In the genomic region with DNA sequence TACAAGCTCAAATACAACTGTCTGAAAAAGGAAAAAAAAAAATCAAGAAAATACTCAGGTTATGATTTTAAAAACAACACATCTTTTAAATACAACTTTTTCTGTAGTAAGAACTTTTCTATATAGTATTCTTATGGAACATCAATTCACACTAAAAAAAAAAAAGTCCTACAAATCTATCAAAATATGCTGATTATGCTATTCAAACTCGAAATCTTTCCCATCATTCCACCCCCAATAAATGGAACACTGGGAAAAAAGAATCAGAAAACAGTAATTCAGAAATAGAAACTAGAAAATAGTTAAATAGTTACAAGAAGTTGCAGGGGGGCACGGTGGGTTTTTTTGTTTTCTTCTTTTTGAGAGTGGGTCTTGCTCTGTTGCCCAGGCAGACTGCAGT, we compare ENCODE assay signal across 17 cellular contexts.
DNase-seq lines count a peak whose midpoint lies in the region; ATAC-seq and TF ChIP-seq lines count a peak whose summit lies in the region.
"Had no signal": no experiment of that assay in that cellular context is flagged by ENCODE, and none has a peak within 500 bp of the region (broad histone marks: within the 10 kb centered on the region; RNA-seq: fewer than 3 reads in every experiment).

No MANE protein-coding gene starts in this region.

- no peaks in the 10 kb centered on the region for H3K9me3 Mint-ChIP-seq in activated naive CD4-positive, alpha-beta T cell treated with anti-CD3 and anti-CD28 coated beads, Interleukin-2, amount 50 U/mL, for 24 hours
- no peaks in the 10 kb centered on the region for H3K9me3 Mint-ChIP-seq in effector memory CD8-positive, alpha-beta T cell
- no peaks in the 10 kb centered on the region for H3K9me3 Mint-ChIP-seq in stimulated activated naive B cell treated with anti-CD40 and anti-IgM and Interleukin-4, amounts not matched to agents 10 μg/mL and 1 μg/mL and 100 μg/mL, for 72 hours
- H3K9me3 Mint-ChIP-seq in naive thymus-derived CD4-positive, alpha-beta T cell, result no peaks in the 10 kb centered on the region
- H3K9me3 Mint-ChIP-seq: CD4-positive, alpha-beta T cell; GM23338; HFFc6 had no signal

- no CpG with 5 or more reads among the region's 2 CpGs for WGBS in IMR-90 (ENCODE audit: extremely low coverage in 2 of 2, insufficient read length in 1 of 2), 2 experiments

- dilution Hi-C loops in IMR-90 (cut with HindIII; ENCODE audit: low sequenced_read_pairs, unreplicated experiment), result no loop called here

- no peak overlapping the region for H4K5ac ChIP-seq in IMR-90 (ENCODE audit: low read depth, low read length)

- H3K4me2 ChIP-seq in IMR-90 (ENCODE audit: low read depth, low read length), result no peak overlapping the region
- H3K4me2 ChIP-seq: GM23338 had no signal

- no peak overlapping the region for H3K14ac ChIP-seq in IMR-90 (replicated peaks; ENCODE audit: low read depth, low read length)

- H3K18ac ChIP-seq in IMR-90 (ENCODE audit: low read depth, low read length), result no peak overlapping the region

- H3K4me1 ChIP-seq in IMR-90 (ENCODE audit: control insufficient read depth, insufficient read depth, low read length), result no peaks in the 10 kb centered on the region
- no peaks in the 10 kb centered on the region for H3K4me1 ChIP-seq in naive thymus-derived CD4-positive, alpha-beta T cell (ENCODE audit: control insufficient read depth in 2 of 2, insufficient read depth in 2 of 2, low read length in 2 of 2)

- no peak overlapping the region for H2AFZ ChIP-seq in IMR-90 (replicated peaks; ENCODE audit: low read length, poor library complexity)
- H2AFZ ChIP-seq: GM23338 had no signal

- H2BK5ac ChIP-seq in IMR-90 (ENCODE audit: low read depth, low read length, poor library complexity, severe bottlenecking), result no peak overlapping the region

- H3K36me3 Mint-ChIP-seq in activated naive CD4-positive, alpha-beta T cell treated with anti-CD3 and anti-CD28 coated beads, Interleukin-2, amount 50 U/mL, for 24 hours, result peaks cover 15% of the 10 kb centered on the region
- H3K36me3 Mint-ChIP-seq in effector memory CD8-positive, alpha-beta T cell (ENCODE audit: insufficient read depth), result peaks cover 72% of the 10 kb centered on the region
- H3K36me3 Mint-ChIP-seq in stimulated activated naive B cell treated with anti-CD40 and anti-IgM and Interleukin-4, amounts not matched to agents 10 μg/mL and 1 μg/mL and 100 μg/mL, for 72 hours, result peaks cover 28 to 34% of the 10 kb centered on the region in 2 donors
- peaks cover 7 to 27% (median 17%) of the 10 kb centered on the region in 5 donors for H3K36me3 Mint-ChIP-seq in naive thymus-derived CD4-positive, alpha-beta T cell

- H3K27ac Mint-ChIP-seq in activated naive CD4-positive, alpha-beta T cell treated with anti-CD3 and anti-CD28 coated beads, Interleukin-2, amount 50 U/mL, for 24 hours, result peak overlapping the region; percentile 17
- peak overlapping the region; percentile 41 to 85 for H3K27ac Mint-ChIP-seq in effector memory CD8-positive, alpha-beta T cell
- peak overlapping the region; percentile 51 for H3K27ac Mint-ChIP-seq in stimulated activated naive B cell treated with anti-CD40 and anti-IgM and Interleukin-4, amounts not matched to agents 10 μg/mL and 1 μg/mL and 100 μg/mL, for 72 hours
- H3K27ac Mint-ChIP-seq in naive thymus-derived CD4-positive, alpha-beta T cell, result peak overlapping the region in 2 of 9 donors; percentile 14 to 47
- H3K27ac Mint-ChIP-seq: CD4-positive, alpha-beta T cell; GM23338; HFFc6 had no signal

- H3K9me1 ChIP-seq in IMR-90 (ENCODE audit: insufficient read depth, low read length), result no peaks in the 10 kb centered on the region

- H3K9ac ChIP-seq in IMR-90 (ENCODE audit: low read depth, low read length), result no peak overlapping the region

- TF ChIP-seq POLR2A in IMR-90 (IDR thresholded peaks at IDR 0.05; ENCODE audit: low read depth, low read length), result no peak

- no peak overlapping the region for H4K8ac ChIP-seq in IMR-90 (ENCODE audit: low read depth in 2 of 2, low read length in 2 of 2)

- peaks cover 7 to 33% of the 10 kb centered on the region in 2 experiments; a peak in 2 of 4 replicates for H3K79me1 ChIP-seq in IMR-90 (ENCODE audit: low read depth in 1 of 2, low read length in 2 of 2)

- POLR2A ChIA-PET in IMR-90 (lab: Charles Lee; ENCODE audit: unreplicated experiment), result interaction anchor here (0.6 kb wide), 1 partner anchor 306 kb away, joined by 4 read pairs; the partner anchor contains the start of gene CCDC89
- POLR2A ChIA-PET in naive thymus-derived CD4-positive, alpha-beta T cell (lab: Charles Lee), result interaction anchor here (0.5 kb wide), 1 partner anchor 38 kb away, joined by 4 read pairs; no protein-coding TSS in a partner anchor

- H3K27ac ChIP-seq in IMR-90 (ENCODE audit: insufficient read depth, low read length), result no peak overlapping the region
- H3K27ac ChIP-seq in naive thymus-derived CD4-positive, alpha-beta T cell (ENCODE audit: low read depth, low read length), result no peak overlapping the region
- H3K27ac ChIP-seq: C4-2B had no signal

- CTCF ChIA-PET in IMR-90 (lab: Yijun Ruan, JAX), result no interaction called here
- CTCF ChIA-PET in naive thymus-derived CD4-positive, alpha-beta T cell (lab: Charles Lee), result no interaction called here

- TF ChIP-seq RAD21 in IMR-90 (IDR thresholded peaks at IDR 0.05; ENCODE audit: low read length), result no peak

- no peaks in the 10 kb centered on the region for H3K27me3 Mint-ChIP-seq in activated naive CD4-positive, alpha-beta T cell treated with anti-CD3 and anti-CD28 coated beads, Interleukin-2, amount 50 U/mL, for 24 hours
- no peaks in the 10 kb centered on the region for H3K27me3 Mint-ChIP-seq in effector memory CD8-positive, alpha-beta T cell
- no peaks in the 10 kb centered on the region for H3K27me3 Mint-ChIP-seq in stimulated activated naive B cell treated with anti-CD40 and anti-IgM and Interleukin-4, amounts not matched to agents 10 μg/mL and 1 μg/mL and 100 μg/mL, for 72 hours
- H3K27me3 Mint-ChIP-seq in naive thymus-derived CD4-positive, alpha-beta T cell, result no peaks in the 10 kb centered on the region
- H3K27me3 Mint-ChIP-seq: CD4-positive, alpha-beta T cell had no signal

- H2BK120ac ChIP-seq in IMR-90 (ENCODE audit: low read depth, low read length), result no peak overlapping the region

- no peak overlapping the region for H2AK5ac ChIP-seq in IMR-90 (ENCODE audit: low read depth, low read length)

- H3K4ac ChIP-seq in IMR-90 (ENCODE audit: low read depth, low read length), result no peak overlapping the region

- H3K56ac ChIP-seq in IMR-90 (ENCODE audit: extremely low read depth, insufficient read depth, low read length), result no peak overlapping the region

- no peak overlapping the region for H2AK9ac ChIP-seq in IMR-90 (replicated peaks; ENCODE audit: low read depth, low read length, poor library complexity)

- no peak overlapping the region for H3K4me3 Mint-ChIP-seq in activated naive CD4-positive, alpha-beta T cell treated with anti-CD3 and anti-CD28 coated beads, Interleukin-2, amount 50 U/mL, for 24 hours
- no peak overlapping the region for H3K4me3 Mint-ChIP-seq in effector memory CD8-positive, alpha-beta T cell
- no peak overlapping the region for H3K4me3 Mint-ChIP-seq in stimulated activated naive B cell treated with anti-CD40 and anti-IgM and Interleukin-4, amounts not matched to agents 10 μg/mL and 1 μg/mL and 100 μg/mL, for 72 hours
- H3K4me3 Mint-ChIP-seq in naive thymus-derived CD4-positive, alpha-beta T cell, result no peak overlapping the region
- H3K4me3 Mint-ChIP-seq: CD4-positive, alpha-beta T cell; GM23338; HFFc6 had no signal

- H3K27me3 ChIP-seq in IMR-90 (ENCODE audit: control insufficient read depth, insufficient read depth, low read length), result no peaks in the 10 kb centered on the region
- no peaks in the 10 kb centered on the region for H3K27me3 ChIP-seq in naive thymus-derived CD4-positive, alpha-beta T cell (ENCODE audit: control insufficient read depth in 2 of 2, insufficient read depth in 2 of 2, low read length in 2 of 2)

- 0 out of 2 replicates have a peak, but pooled peaks cover 5% of the 10 kb centered on the region for H4K20me1 ChIP-seq in IMR-90 (ENCODE audit: insufficient read depth, low read length)

- no peak overlapping the region for H4K91ac ChIP-seq in IMR-90 (ENCODE audit: insufficient read depth, low read depth, low read length)

- no peak for ATAC-seq in IMR-90 (ENCODE audit: low read depth)
- ATAC-seq in effector memory CD8-positive, alpha-beta T cell (replicated peaks), result no peak
- no peak for ATAC-seq in stimulated activated naive B cell treated with anti-CD40 and anti-IgM and Interleukin-4, amounts not matched to agents 10 μg/mL and 1 μg/mL and 100 μg/mL, for 72 hours (replicated peaks)
- ATAC-seq in naive thymus-derived CD4-positive, alpha-beta T cell, result no peak
- ATAC-seq: GM23338, HCT116 had no signal

- intact Hi-C loops in IMR-90 (cut with micrococcal nuclease), result no loop called here
- intact Hi-C loops in naive thymus-derived CD4-positive, alpha-beta T cell (cut with micrococcal nuclease), result no loop called here

- no peak for DNase-seq in activated naive CD4-positive, alpha-beta T cell treated with Interleukin-2 at 50 U/mL for 16 hours
- no peak for DNase-seq in IMR-90
- DNase-seq in effector memory CD8-positive, alpha-beta T cell, result no peak
- DNase-seq in stimulated activated naive B cell treated with anti-CD40 and anti-IgM and Interleukin-4, amounts not matched to agents 10 μg/mL and 1 μg/mL and 100 μg/mL, for 72 hours, result no peak
- no peak for DNase-seq in NCI-H524 (lab: John Stamatoyannopoulos, UW)
- DNase-seq in naive thymus-derived CD4-positive, alpha-beta T cell, result no peak
- DNase-seq: 8988T; ACHN; CD4-positive, alpha-beta T cell; DMS153; DMS79; GDM1; HFFc6 had no signal

- BruUV-seq in IMR-90 (replicated peaks; lab: Mats Ljungman, UMichigan), result no TSS peak

- H3K4me1 Mint-ChIP-seq in activated naive CD4-positive, alpha-beta T cell treated with anti-CD3 and anti-CD28 coated beads, Interleukin-2, amount 50 U/mL, for 24 hours, result peaks cover 28% of the 10 kb centered on the region
- H3K4me1 Mint-ChIP-seq in effector memory CD8-positive, alpha-beta T cell (ENCODE audit: low read depth in 2 of 2), result peaks cover 12 to 31% of the 10 kb centered on the region in 2 donors
- peaks cover 4 to 9% of the 10 kb centered on the region in 2 donors for H3K4me1 Mint-ChIP-seq in stimulated activated naive B cell treated with anti-CD40 and anti-IgM and Interleukin-4, amounts not matched to agents 10 μg/mL and 1 μg/mL and 100 μg/mL, for 72 hours
- peaks cover 0 to 23% (median 15%) of the 10 kb centered on the region in 7 donors for H3K4me1 Mint-ChIP-seq in naive thymus-derived CD4-positive, alpha-beta T cell
- H3K4me1 Mint-ChIP-seq: GM23338 had no signal

- in situ Hi-C loops in IMR-90 (cut with MboI; ENCODE audit: low sequenced_read_pairs), result no loop called here

- H3K23ac ChIP-seq in IMR-90 (ENCODE audit: low read depth, low read length), result no peak overlapping the region

- no peak overlapping the region for H2BK20ac ChIP-seq in IMR-90 (ENCODE audit: low read depth, low read length)

- H3K4me3 ChIP-seq in IMR-90 (ENCODE audit: insufficient read depth, low read depth, low read length), result no peak overlapping the region
- H3K4me3 ChIP-seq in naive thymus-derived CD4-positive, alpha-beta T cell (ENCODE audit: low read length), result no peak overlapping the region
- H3K4me3 ChIP-seq: GM23338 had no signal

- no peak overlapping the region for H2BK15ac ChIP-seq in IMR-90 (ENCODE audit: low read depth, low read length)

- peaks cover 29% of the 10 kb centered on the region for H3K36me3 ChIP-seq in IMR-90 (ENCODE audit: control insufficient read depth, insufficient read depth, low read length)
- H3K36me3 ChIP-seq in naive thymus-derived CD4-positive, alpha-beta T cell (ENCODE audit: control insufficient read depth in 2 of 3, insufficient read depth in 3 of 3, low read length in 3 of 3), result peaks cover 0 to 49% (median 10%) of the 10 kb centered on the region in 3 experiments

- no peak for TF ChIP-seq CTCF in IMR-90 (conservative IDR thresholded peaks at IDR 0.05; ENCODE audit: low read depth, low read length)

- H3K9me3 ChIP-seq in IMR-90 (ENCODE audit: control insufficient read depth, insufficient read depth, low read length), result no peaks in the 10 kb centered on the region
- H3K9me3 ChIP-seq in naive thymus-derived CD4-positive, alpha-beta T cell (ENCODE audit: control insufficient read depth in 2 of 3, low read length in 3 of 3), result no peaks in the 10 kb centered on the region
